Comparison of ENCODE assay signal across 17 cellular contexts in the genomic region with DNA sequence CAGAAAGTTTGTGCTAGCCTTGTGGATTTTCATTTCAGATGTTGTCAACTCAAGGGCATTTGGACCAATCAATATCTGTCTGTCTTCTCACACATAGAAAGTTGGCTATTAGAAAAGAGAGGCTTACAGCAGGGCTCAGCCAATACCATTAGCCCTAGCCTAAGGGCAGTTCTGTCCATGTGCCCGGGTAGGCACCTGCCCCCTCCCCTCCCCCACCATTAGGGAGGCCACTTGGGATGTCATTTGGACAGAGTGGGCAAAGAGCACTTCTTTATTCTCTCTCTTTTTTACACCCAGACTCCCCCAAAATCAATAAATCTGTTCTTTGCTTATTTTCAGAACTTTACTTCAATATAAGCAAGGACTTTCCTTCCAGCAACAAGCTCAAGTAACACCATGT.
DNase-seq lines count a peak whose midpoint lies in the region; ATAC-seq and TF ChIP-seq lines count a peak whose summit lies in the region.
"Had no signal": no experiment of that assay in that cellular context is flagged by ENCODE, and none has a peak within 500 bp of the region (broad histone marks: within the 10 kb centered on the region; RNA-seq: fewer than 3 reads in every experiment).

No MANE protein-coding gene starts in this region.

- no peak for ATAC-seq in gastrocnemius medialis
- ATAC-seq: A549; CD8-positive, alpha-beta T cell had no signal

- H3K4me1 Mint-ChIP-seq in glutamatergic neuron (ENCODE audit: low read depth, unreplicated experiment) (peaks cover 48% of the 10 kb centered on the region), osteocyte (ENCODE audit: unreplicated experiment) (no peaks in the 10 kb centered on the region), type B pancreatic cell (ENCODE audit: unreplicated experiment) (peaks cover 27% of the 10 kb centered on the region)
- no peaks in the 10 kb centered on the region for H3K4me1 Mint-ChIP-seq in activated CD4-positive, alpha-beta T cell treated with anti-CD3 and anti-CD28 coated beads, Interleukin-2, amount 10 ng/mL, durations not matched to agents 24 days and 14 days
- H3K4me1 Mint-ChIP-seq: B cell had no signal

- H3K27ac ChIP-seq in gastrocnemius medialis, result no peak overlapping the region
- H3K27ac ChIP-seq: 22Rv1; A549; BLaER1 treated with 17β-estradiol and CSF1 and Interleukin-3, amounts not matched to agents 10 nM and 100 nM; C4-2B had no signal

- TF ChIP-seq CTCF in glutamatergic neuron (IDR thresholded peaks at IDR 0.05; ENCODE audit: partially characterized antibody, unreplicated experiment) (no peak), osteocyte (IDR thresholded peaks at IDR 0.05) (no peak), type B pancreatic cell (conservative IDR thresholded peaks at IDR 0.05) (no peak), gastrocnemius medialis (IDR thresholded peaks at IDR 0.05 in 4 of 5, conservative IDR thresholded peaks at IDR 0.05 in 1 of 5) (no peak)

- no peaks in the 10 kb centered on the region for H3K27me3 ChIP-seq in gastrocnemius medialis
- H3K27me3 ChIP-seq: BLaER1 treated with 17β-estradiol and CSF1 and Interleukin-3, amounts not matched to agents 10 nM and 100 nM had no signal

- no peaks in the 10 kb centered on the region for H3K36me3 ChIP-seq in gastrocnemius medialis

- H3K9me3 ChIP-seq in gastrocnemius medialis, result no peaks in the 10 kb centered on the region
- H3K9me3 ChIP-seq: A549; BLaER1 treated with 17β-estradiol and CSF1 and Interleukin-3, amounts not matched to agents 10 nM and 100 nM; Caco-2 had no signal

- no peaks in the 10 kb centered on the region for H3K4me1 ChIP-seq in gastrocnemius medialis
- H3K4me1 ChIP-seq: A549, Caco-2 had no signal

- intact Hi-C loops in gastrocnemius medialis (cut with DNase I; ENCODE audit: low total_unique reads), result no loop called here
- intact Hi-C loops in activated CD4-positive, alpha-beta T cell treated with anti-CD3 and anti-CD28 coated beads, Interleukin-2, amount 10 ng/mL, durations not matched to agents 24 days and 14 days (cut with micrococcal nuclease), result no loop called here

- H3K36me3 Mint-ChIP-seq in glutamatergic neuron (ENCODE audit: unreplicated experiment) (no peaks in the 10 kb centered on the region), osteocyte (ENCODE audit: unreplicated experiment) (no peaks in the 10 kb centered on the region), type B pancreatic cell (no peaks in the 10 kb centered on the region)
- H3K36me3 Mint-ChIP-seq in activated CD4-positive, alpha-beta T cell treated with anti-CD3 and anti-CD28 coated beads, Interleukin-2, amount 10 ng/mL, durations not matched to agents 24 days and 14 days (ENCODE audit: low read depth), result no peaks in the 10 kb centered on the region
- H3K36me3 Mint-ChIP-seq: CD8-positive, alpha-beta T cell had no signal

- H3K27me3 Mint-ChIP-seq in glutamatergic neuron (ENCODE audit: unreplicated experiment) (peaks cover 2% of the 10 kb centered on the region), osteocyte (ENCODE audit: unreplicated experiment) (no peaks in the 10 kb centered on the region), type B pancreatic cell (no peaks in the 10 kb centered on the region)
- H3K27me3 Mint-ChIP-seq in activated CD4-positive, alpha-beta T cell treated with anti-CD3 and anti-CD28 coated beads, Interleukin-2, amount 10 ng/mL, durations not matched to agents 24 days and 14 days, result no peaks in the 10 kb centered on the region
- H3K27me3 Mint-ChIP-seq: B cell; CD4-positive, alpha-beta T cell had no signal

- no peak overlapping the region for H3K4me3 ChIP-seq in gastrocnemius medialis
- H3K4me3 ChIP-seq: A549; BLaER1 treated with 17β-estradiol and CSF1 and Interleukin-3, amounts not matched to agents 10 nM and 100 nM had no signal

- H3K27ac Mint-ChIP-seq in glutamatergic neuron (ENCODE audit: unreplicated experiment) (peak overlapping the region; percentile 88), osteocyte (ENCODE audit: unreplicated experiment) (no peak overlapping the region), type B pancreatic cell (no peak overlapping the region)
- no peak overlapping the region for H3K27ac Mint-ChIP-seq in activated CD4-positive, alpha-beta T cell treated with anti-CD3 and anti-CD28 coated beads, Interleukin-2, amount 10 ng/mL, durations not matched to agents 24 days and 14 days
- H3K27ac Mint-ChIP-seq: B cell; CD4-positive, alpha-beta T cell; CD8-positive, alpha-beta T cell had no signal

- no peaks in the 10 kb centered on the region for H3K9me3 Mint-ChIP-seq in glutamatergic neuron (ENCODE audit: unreplicated experiment)
- peaks cover 15% of the 10 kb centered on the region for H3K9me3 Mint-ChIP-seq in osteocyte (ENCODE audit: unreplicated experiment)
- H3K9me3 Mint-ChIP-seq in type B pancreatic cell, result peaks cover 3% of the 10 kb centered on the region
- H3K9me3 Mint-ChIP-seq in activated CD4-positive, alpha-beta T cell treated with anti-CD3 and anti-CD28 coated beads, Interleukin-2, amount 10 ng/mL, durations not matched to agents 24 days and 14 days, result no peaks in the 10 kb centered on the region
- H3K9me3 Mint-ChIP-seq: CD4-positive, alpha-beta T cell; CD8-positive, alpha-beta T cell had no signal

- DNase-seq in glutamatergic neuron, result peak; percentile 82
- DNase-seq in osteocyte (ENCODE audit: extremely low spot score, unreplicated experiment), result peak; percentile 63
- DNase-seq in type B pancreatic cell (ENCODE audit: extremely low spot score, unreplicated experiment), result peak; percentile 36
- no peak for DNase-seq in gastrocnemius medialis
- DNase-seq in activated CD4-positive, alpha-beta T cell treated with anti-CD3 and anti-CD28 coated beads, Interleukin-2, amount 10 ng/mL, durations not matched to agents 24 days and 14 days, result no peak
- DNase-seq: AML-193; Caco-2; Calu3; CD4-positive, alpha-beta T cell; DMS79 treated with DMSO at 0.1 percent for 48 hours; GF-D8 had no signal

- no peak for TF ChIP-seq POLR2A in gastrocnemius medialis (IDR thresholded peaks at IDR 0.05)

- in situ Hi-C loops in gastrocnemius medialis (cut with MboI; ENCODE audit: low sequenced_read_pairs in 4 of 4), result loop anchor here in 1 of 4 donors (25.0 kb wide), 1 partner anchor 223 kb away; no protein-coding TSS in a partner anchor

- H3K4me3 Mint-ChIP-seq in glutamatergic neuron (ENCODE audit: unreplicated experiment), result peak overlapping the region; percentile 40
- H3K4me3 Mint-ChIP-seq in osteocyte (ENCODE audit: unreplicated experiment), result no peak overlapping the region
- H3K4me3 Mint-ChIP-seq in type B pancreatic cell, result no peak overlapping the region
- H3K4me3 Mint-ChIP-seq in activated CD4-positive, alpha-beta T cell treated with anti-CD3 and anti-CD28 coated beads, Interleukin-2, amount 10 ng/mL, durations not matched to agents 24 days and 14 days, result no peak overlapping the region
- H3K4me3 Mint-ChIP-seq: B cell; CD4-positive, alpha-beta T cell; CD8-positive, alpha-beta T cell had no signal

Comparison
In these comparisons a context has a peak if more than half of its experiments do, and no peak if none do; other contexts are left out.
1. DNase-seq: peak in glutamatergic neuron (single experiment), osteocyte (single experiment) and type B pancreatic cell (single experiment); none in gastrocnemius medialis (0 of 2) and activated CD4-positive, alpha-beta T cell treated with anti-CD3 and anti-CD28 coated beads, Interleukin-2, amount 10 ng/mL, durations not matched to agents 24 days and 14 days (single experiment).